Comparison of ENCODE assay signal across 27 cellular contexts in the genomic region with DNA sequence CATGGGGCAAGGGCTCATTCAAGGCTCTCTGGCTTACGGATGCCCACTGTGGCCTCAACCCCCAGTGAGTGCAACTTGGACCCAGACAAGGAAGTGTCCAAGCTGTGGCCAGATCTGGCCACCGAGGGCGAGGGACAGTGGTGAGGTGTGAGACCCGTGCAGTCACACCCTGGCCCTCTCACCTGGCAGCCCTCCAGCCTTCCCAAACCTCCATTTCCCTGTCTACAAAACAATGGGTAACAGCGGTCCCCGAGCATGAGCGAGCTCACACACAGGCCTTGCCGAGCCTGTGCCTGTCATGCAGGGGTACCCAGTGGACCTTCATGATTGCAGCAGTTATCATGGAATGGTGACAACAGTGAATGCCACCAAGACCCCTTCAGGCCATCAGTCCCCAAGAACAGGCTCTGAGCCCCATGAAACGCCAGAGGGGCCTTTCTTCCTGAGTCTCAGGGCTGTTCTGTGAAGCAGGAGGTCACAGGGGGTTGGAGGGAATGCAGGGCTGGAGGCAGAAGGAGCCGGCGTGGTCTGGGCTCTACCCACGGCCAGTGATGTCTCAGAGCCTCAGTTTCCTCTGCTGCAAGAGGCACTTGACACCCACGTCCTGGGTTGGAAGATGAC.
"Had no signal": no experiment of that assay in that cellular context is flagged by ENCODE, and none has a peak within 500 bp of the region (broad histone marks: within the 10 kb centered on the region; RNA-seq: fewer than 3 reads in every experiment).

No MANE protein-coding gene starts in this region.

- H3K27ac ChIP-seq: cardiac muscle cell, left lung, neutrophil, testis, WERI-Rb-1 had no signal

- ATAC-seq: esophagus mucosa; heart right ventricle; left lung; stimulated activated naive CD8-positive, alpha-beta T cell treated with anti-CD3 and anti-CD28 coated beads, Interleukin-15, Interleukin-2, amounts not matched to agents 100 U/mL and 50 U/mL, for 24 hours; T-helper 17 cell had no signal

- H3K4me1 Mint-ChIP-seq: endodermal cell had no signal

- DNase-seq: activated CD4-positive, alpha-beta memory T cell treated with anti-CD3 and anti-CD28 coated beads for 36 hours; activated CD4-positive, alpha-beta T cell treated with anti-CD3 and anti-CD28 coated beads, Interleukin-2, amount 10 ng/mL, durations not matched to agents 24 days and 14 days; activated CD4-positive, CD25-positive, alpha-beta regulatory T cell treated with anti-CD3 and anti-CD28 coated beads, Interleukin-2, amount 50 U/mL, for 72 hours; activated CD8-positive, alpha-beta memory T cell treated with anti-CD3 and anti-CD28 coated beads, Interleukin-2, amount 50 U/mL, for 4 hours; activated gamma-delta T cell treated with Interleukin-2 at 50 U/mL for 16 hours; activated naive CD4-positive, alpha-beta T cell treated with anti-CD3 and anti-CD28 coated beads, Interleukin-2, amount 50 U/mL, for 16 hours; activated T-cell treated with anti-CD3 and anti-CD28 coated beads, Interleukin-2, amount 50 U/mL, for 1 hour; endodermal cell; foreskin fibroblast; heart right ventricle; kidney glomerular epithelial cell; left lung; retina; SK-N-SH; stimulated activated CD4-positive, alpha-beta T cell treated with anti-CD3 and anti-CD28 coated beads, Interleukin-2, amount 100 ng/mL, for 48 hours; stimulated activated naive CD8-positive, alpha-beta T cell treated with anti-CD3 and anti-CD28 coated beads, Interleukin-15, Interleukin-2, amounts not matched to agents 100 U/mL and 50 U/mL, for 24 hours; T-helper 17 cell; T1000; testis; WERI-Rb-1 had no signal

- H3K9ac ChIP-seq: SK-N-SH had no signal

- H3K27me3 ChIP-seq: cardiac muscle cell, heart right ventricle, left lung, neutrophil, testis had no signal

- H3K27ac Mint-ChIP-seq: activated CD4-positive, alpha-beta T cell treated with anti-CD3 and anti-CD28 coated beads, Interleukin-2, amount 10 ng/mL, durations not matched to agents 24 days and 14 days; endodermal cell; nephron; T-helper 17 cell; type B pancreatic cell had no signal

- H3K4me3 ChIP-seq: cardiac muscle cell, heart right ventricle, left lung, lung, testis had no signal

- H3K9me3 ChIP-seq: neutrophil, testis had no signal

- H3K4me3 Mint-ChIP-seq: activated CD4-positive, alpha-beta memory T cell treated with anti-CD3 and anti-CD28 coated beads for 36 hours; activated CD4-positive, alpha-beta T cell treated with anti-CD3 and anti-CD28 coated beads, Interleukin-2, amount 10 ng/mL, durations not matched to agents 24 days and 14 days; activated T-helper 1 cell treated with anti-CD3 and anti-CD28 coated beads, Interleukin-12 subunit alpha, Interleukin-12 subunit beta, Interleukin-2, Interleukin-4 antibody, amounts not matched to agents 30 ng/mL and 10 ng/mL and 1 ng/mL, durations not matched to agents 14 hours and 24 hours and 36 hours; endodermal cell; nephron; T-helper 17 cell; type B pancreatic cell had no signal

- H3K36me3 Mint-ChIP-seq: type B pancreatic cell had no signal

- H3K4me2 ChIP-seq: SK-N-SH had no signal

- H3K36me3 ChIP-seq: cardiac muscle cell, heart right ventricle, left lung, neutrophil, WERI-Rb-1 had no signal

- H3K9me3 Mint-ChIP-seq: type B pancreatic cell had no signal
